1 cellular context compared by ENCODE assay signal in the genomic region with DNA sequence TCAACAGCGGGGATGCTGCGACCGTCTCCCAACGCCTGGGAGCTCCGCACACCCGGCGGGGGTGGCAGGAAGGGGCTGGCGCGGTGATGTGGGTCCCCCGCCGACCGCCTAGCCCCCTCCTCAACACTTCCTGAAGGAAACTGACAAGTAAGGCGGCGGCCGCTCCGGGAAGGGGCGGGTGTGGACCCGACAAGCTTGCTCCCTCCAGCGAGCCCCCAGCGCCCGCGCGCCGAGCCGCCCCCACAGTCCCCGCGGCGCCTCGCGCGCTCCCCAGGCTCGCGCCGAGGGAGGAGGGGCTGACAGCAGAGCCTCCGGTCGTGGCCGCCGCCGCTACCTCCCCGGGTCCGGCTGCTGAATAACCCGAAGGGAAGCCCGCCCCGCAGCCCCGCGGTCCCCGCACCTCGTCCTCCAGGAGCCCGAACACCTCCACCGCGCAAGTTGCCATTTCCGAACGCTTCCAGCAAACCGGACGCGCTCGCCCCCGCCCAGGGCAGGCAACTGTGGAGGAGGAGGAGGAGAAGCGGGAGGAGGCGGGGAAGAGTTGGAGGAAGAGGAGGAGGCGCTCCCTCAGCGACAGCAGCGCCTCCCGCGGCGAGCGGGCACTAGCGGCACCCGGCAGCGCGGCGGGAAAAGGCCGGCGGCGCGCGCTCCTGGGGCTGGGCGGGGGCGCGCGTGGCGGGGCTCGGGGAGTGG.
TF ChIP-seq lines count a peak whose summit lies in the region.

TSS of gene NEDD4 (minus strand) at position 502 of the 693 bp plus-strand sequence. CDS start at position 445, 57 bp downstream.

TF ChIP-seq in K562, 482 proteins besides CTCF, POLR2A, EP300 and RAD21 (continued from another document and continues in another):
- no peak for TF ChIP-seq CREB5 (CRISPR knock-in tag; IDR thresholded peaks at IDR 0.05)
- peak; percentile 78 for TF ChIP-seq FIP1L1 (IDR thresholded peaks at IDR 0.05; ENCODE audit: low read depth, low read length, poor library complexity, severe bottlenecking)
- no peak for TF ChIP-seq ZNF24 (IDR thresholded peaks at IDR 0.05)
- TF ChIP-seq PCBP1 (IDR thresholded peaks at IDR 0.05; ENCODE audit: low read depth, low read length, poor library complexity, severe bottlenecking), result no peak
- TF ChIP-seq, protein P1, sequence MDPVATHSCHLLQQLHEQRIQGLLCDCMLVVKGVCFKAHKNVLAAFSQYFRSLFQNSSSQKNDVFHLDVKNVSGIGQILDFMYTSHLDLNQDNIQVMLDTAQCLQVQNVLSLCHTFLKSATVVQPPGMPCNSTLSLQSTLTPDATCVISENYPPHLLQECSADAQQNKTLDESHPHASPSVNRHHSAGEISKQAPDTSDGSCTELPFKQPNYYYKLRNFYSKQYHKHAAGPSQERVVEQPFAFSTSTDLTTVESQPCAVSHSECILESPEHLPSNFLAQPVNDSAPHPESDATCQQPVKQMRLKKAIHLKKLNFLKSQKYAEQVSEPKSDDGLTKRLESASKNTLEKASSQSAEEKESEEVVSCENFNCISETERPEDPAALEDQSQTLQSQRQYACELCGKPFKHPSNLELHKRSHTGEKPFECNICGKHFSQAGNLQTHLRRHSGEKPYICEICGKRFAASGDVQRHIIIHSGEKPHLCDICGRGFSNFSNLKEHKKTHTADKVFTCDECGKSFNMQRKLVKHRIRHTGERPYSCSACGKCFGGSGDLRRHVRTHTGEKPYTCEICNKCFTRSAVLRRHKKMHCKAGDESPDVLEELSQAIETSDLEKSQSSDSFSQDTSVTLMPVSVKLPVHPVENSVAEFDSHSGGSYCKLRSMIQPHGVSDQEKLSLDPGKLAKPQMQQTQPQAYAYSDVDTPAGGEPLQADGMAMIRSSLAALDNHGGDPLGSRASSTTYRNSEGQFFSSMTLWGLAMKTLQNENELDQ (CRISPR knock-in tag; IDR thresholded peaks at IDR 0.05; ENCODE audit: borderline replicate concordance), result no peak
- TF ChIP-seq ZNF263 (CRISPR knock-in tag; IDR thresholded peaks at IDR 0.05; ENCODE audit: borderline replicate concordance), result peak; percentile 98
- TF ChIP-seq ZBTB11 (CRISPR knock-in tag; IDR thresholded peaks at IDR 0.05), result peak in 1 of 3 experiments; percentile 79; a peak in 2 of 6 replicates
- TF ChIP-seq, protein P2, sequence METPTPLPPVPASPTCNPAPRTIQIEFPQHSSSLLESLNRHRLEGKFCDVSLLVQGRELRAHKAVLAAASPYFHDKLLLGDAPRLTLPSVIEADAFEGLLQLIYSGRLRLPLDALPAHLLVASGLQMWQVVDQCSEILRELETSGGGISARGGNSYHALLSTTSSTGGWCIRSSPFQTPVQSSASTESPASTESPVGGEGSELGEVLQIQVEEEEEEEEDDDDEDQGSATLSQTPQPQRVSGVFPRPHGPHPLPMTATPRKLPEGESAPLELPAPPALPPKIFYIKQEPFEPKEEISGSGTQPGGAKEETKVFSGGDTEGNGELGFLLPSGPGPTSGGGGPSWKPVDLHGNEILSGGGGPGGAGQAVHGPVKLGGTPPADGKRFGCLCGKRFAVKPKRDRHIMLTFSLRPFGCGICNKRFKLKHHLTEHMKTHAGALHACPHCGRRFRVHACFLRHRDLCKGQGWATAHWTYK (CRISPR knock-in tag; IDR thresholded peaks at IDR 0.05), result 0 out of 2 replicates have a peak, but pooled peaks have one; percentile 51
- TF ChIP-seq NELFE (IDR thresholded peaks at IDR 0.05; ENCODE audit: insufficient read depth, insufficient read length), result no peak
- no peak for TF ChIP-seq PHB2 (IDR thresholded peaks at IDR 0.05; ENCODE audit: low read depth)
- TF ChIP-seq EGR1 (conservative IDR thresholded peaks at IDR 0.05), result peak; percentile 98
- TF ChIP-seq MNT (conservative IDR thresholded peaks at IDR 0.05), result peak in 1 of 2 experiments; percentile 69; a peak in 1 of 4 replicates
- TF ChIP-seq YY1 (IDR thresholded peaks at IDR 0.05; ENCODE audit: borderline replicate concordance in 1 of 3, control insufficient read depth in 1 of 3, extremely low read depth in 1 of 3, insufficient read depth in 3 of 3, insufficient read length in 1 of 3, insufficient replicate concordance in 2 of 3, low read depth in 1 of 3, low read length in 2 of 3), result peak in 1 of 3 experiments; percentile 55
- TF ChIP-seq ZSCAN32 (CRISPR knock-in tag; IDR thresholded peaks at IDR 0.05), result no peak
- 0 out of 2 replicates have a peak, but pooled peaks have one; percentile 7 for TF ChIP-seq TARDBP (IDR thresholded peaks at IDR 0.05)
- TF ChIP-seq, protein P3, sequence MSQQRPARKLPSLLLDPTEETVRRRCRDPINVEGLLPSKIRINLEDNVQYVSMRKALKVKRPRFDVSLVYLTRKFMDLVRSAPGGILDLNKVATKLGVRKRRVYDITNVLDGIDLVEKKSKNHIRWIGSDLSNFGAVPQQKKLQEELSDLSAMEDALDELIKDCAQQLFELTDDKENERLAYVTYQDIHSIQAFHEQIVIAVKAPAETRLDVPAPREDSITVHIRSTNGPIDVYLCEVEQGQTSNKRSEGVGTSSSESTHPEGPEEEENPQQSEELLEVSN (IDR thresholded peaks at IDR 0.05; ENCODE audit: borderline replicate concordance in 1 of 2, extremely low read depth in 1 of 2, insufficient read depth in 1 of 2, insufficient read length in 1 of 2, low read depth in 1 of 2, low read length in 1 of 2, poor library complexity in 1 of 2, severe bottlenecking in 1 of 2), result peak; percentile 73 to 90
- no peak for TF ChIP-seq MEF2A (IDR thresholded peaks at IDR 0.05; ENCODE audit: control insufficient read depth, low read depth, low read length)
- TF ChIP-seq, protein P4, sequence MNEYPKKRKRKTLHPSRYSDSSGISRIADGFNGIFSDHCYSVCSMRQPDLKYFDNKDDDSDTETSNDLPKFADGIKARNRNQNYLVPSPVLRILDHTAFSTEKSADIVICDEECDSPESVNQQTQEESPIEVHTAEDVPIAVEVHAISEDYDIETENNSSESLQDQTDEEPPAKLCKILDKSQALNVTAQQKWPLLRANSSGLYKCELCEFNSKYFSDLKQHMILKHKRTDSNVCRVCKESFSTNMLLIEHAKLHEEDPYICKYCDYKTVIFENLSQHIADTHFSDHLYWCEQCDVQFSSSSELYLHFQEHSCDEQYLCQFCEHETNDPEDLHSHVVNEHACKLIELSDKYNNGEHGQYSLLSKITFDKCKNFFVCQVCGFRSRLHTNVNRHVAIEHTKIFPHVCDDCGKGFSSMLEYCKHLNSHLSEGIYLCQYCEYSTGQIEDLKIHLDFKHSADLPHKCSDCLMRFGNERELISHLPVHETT (CRISPR knock-in tag; conservative IDR thresholded peaks at IDR 0.05 in 1 of 2, IDR thresholded peaks at IDR 0.05 in 1 of 2), result peak in 1 of 2 experiments; percentile 80; a peak in 1 of 4 replicates
- TF ChIP-seq RFX7 (CRISPR knock-in tag; IDR thresholded peaks at IDR 0.05), result no peak
- TF ChIP-seq XRCC3 (IDR thresholded peaks at IDR 0.05), result no peak
- TF ChIP-seq L3MBTL2 (IDR thresholded peaks at IDR 0.05), result peak; percentile 51
- TF ChIP-seq, protein P5, sequence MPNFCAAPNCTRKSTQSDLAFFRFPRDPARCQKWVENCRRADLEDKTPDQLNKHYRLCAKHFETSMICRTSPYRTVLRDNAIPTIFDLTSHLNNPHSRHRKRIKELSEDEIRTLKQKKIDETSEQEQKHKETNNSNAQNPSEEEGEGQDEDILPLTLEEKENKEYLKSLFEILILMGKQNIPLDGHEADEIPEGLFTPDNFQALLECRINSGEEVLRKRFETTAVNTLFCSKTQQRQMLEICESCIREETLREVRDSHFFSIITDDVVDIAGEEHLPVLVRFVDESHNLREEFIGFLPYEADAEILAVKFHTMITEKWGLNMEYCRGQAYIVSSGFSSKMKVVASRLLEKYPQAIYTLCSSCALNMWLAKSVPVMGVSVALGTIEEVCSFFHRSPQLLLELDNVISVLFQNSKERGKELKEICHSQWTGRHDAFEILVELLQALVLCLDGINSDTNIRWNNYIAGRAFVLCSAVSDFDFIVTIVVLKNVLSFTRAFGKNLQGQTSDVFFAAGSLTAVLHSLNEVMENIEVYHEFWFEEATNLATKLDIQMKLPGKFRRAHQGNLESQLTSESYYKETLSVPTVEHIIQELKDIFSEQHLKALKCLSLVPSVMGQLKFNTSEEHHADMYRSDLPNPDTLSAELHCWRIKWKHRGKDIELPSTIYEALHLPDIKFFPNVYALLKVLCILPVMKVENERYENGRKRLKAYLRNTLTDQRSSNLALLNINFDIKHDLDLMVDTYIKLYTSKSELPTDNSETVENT (CRISPR knock-in tag; IDR thresholded peaks at IDR 0.05), result peak; percentile 28; the same call in 1 of the 2 replicates
- TF ChIP-seq SUPT5H (IDR thresholded peaks at IDR 0.05), result peak; percentile 78
- 0 out of 2 replicates have a peak, but pooled peaks have one; percentile 24 for TF ChIP-seq GTF2E2 (tag; IDR thresholded peaks at IDR 0.05)
- TF ChIP-seq JUN (IDR thresholded peaks at IDR 0.05; ENCODE audit: borderline replicate concordance, low read depth, low read length), result no peak; the same call in 1 of the 2 replicates
- TF ChIP-seq JUN (CRISPR knock-in tag; IDR thresholded peaks at IDR 0.05; ENCODE audit: borderline replicate concordance), result no peak
- TF ChIP-seq GABPA (tag; conservative IDR thresholded peaks at IDR 0.05; ENCODE audit: low read depth), result peak; percentile 52; the same call in 1 of the 2 replicates
- TF ChIP-seq HNRNPK (IDR thresholded peaks at IDR 0.05; ENCODE audit: low read depth, low read length, poor library complexity, severe bottlenecking), result no peak
- TF ChIP-seq IRF1 (CRISPR knock-in tag; IDR thresholded peaks at IDR 0.05; ENCODE audit: borderline replicate concordance), result no peak
- TF ChIP-seq CHCHD3 (CRISPR knock-in tag; IDR thresholded peaks at IDR 0.05), result no peak
- TF ChIP-seq POLR2B (IDR thresholded peaks at IDR 0.05; ENCODE audit: low read depth, partially characterized antibody), result peak; percentile 54
- TF ChIP-seq HMGN3 (IDR thresholded peaks at IDR 0.05; ENCODE audit: borderline replicate concordance, extremely low read depth, insufficient read length, low read depth, low read length), result peak; percentile 76
- peak; percentile 34 to 53; a peak in 3 of 4 replicates for TF ChIP-seq NRF1 (conservative IDR thresholded peaks at IDR 0.05 in 1 of 2, IDR thresholded peaks at IDR 0.05 in 1 of 2)
- no peak for TF ChIP-seq RBM17 (IDR thresholded peaks at IDR 0.05; ENCODE audit: borderline replicate concordance, low read depth, low read length)
- TF ChIP-seq, protein P6, sequence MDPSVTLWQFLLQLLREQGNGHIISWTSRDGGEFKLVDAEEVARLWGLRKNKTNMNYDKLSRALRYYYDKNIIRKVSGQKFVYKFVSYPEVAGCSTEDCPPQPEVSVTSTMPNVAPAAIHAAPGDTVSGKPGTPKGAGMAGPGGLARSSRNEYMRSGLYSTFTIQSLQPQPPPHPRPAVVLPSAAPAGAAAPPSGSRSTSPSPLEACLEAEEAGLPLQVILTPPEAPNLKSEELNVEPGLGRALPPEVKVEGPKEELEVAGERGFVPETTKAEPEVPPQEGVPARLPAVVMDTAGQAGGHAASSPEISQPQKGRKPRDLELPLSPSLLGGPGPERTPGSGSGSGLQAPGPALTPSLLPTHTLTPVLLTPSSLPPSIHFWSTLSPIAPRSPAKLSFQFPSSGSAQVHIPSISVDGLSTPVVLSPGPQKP (CRISPR knock-in tag; IDR thresholded peaks at IDR 0.05), result no peak
